Comparison of ENCODE assay signal across 9 cellular contexts in genomic region chr3:17032407-17033034, GRCh38.
DNase-seq lines count a peak whose midpoint lies in the region; TF ChIP-seq lines count a peak whose summit lies in the region.
"Had no signal": no experiment of that assay in that cellular context is flagged by ENCODE, and none has a peak within 500 bp of the region (broad histone marks: within the 10 kb centered on the region; RNA-seq: fewer than 3 reads in every experiment).

No MANE protein-coding gene starts in this region.

- H3K4me3 Mint-ChIP-seq in MCF 10A (ENCODE audit: unreplicated experiment): no peak overlapping the region
- H3K4me3 Mint-ChIP-seq: CD4-positive, CD25-positive, alpha-beta regulatory T cell had no signal

- H3K4me3 ChIP-seq in uterus: no peak overlapping the region
- H3K4me3 ChIP-seq in effector memory CD4-positive, alpha-beta T cell (ENCODE audit: insufficient read depth, low read depth, low read length, poor library complexity, severe bottlenecking): no peak overlapping the region

- H3K27ac Mint-ChIP-seq in MCF 10A (ENCODE audit: low read depth, unreplicated experiment): no peak overlapping the region
- H3K27ac Mint-ChIP-seq: CD4-positive, CD25-positive, alpha-beta regulatory T cell had no signal

- no peaks in the 10 kb centered on the region for H3K4me1 ChIP-seq in uterus
- peaks cover 3% of the 10 kb centered on the region for H3K4me1 ChIP-seq in effector memory CD4-positive, alpha-beta T cell (ENCODE audit: control insufficient read depth, insufficient read depth, low read length, poor library complexity, severe bottlenecking)

- H3K27me3 ChIP-seq in uterus: no peaks in the 10 kb centered on the region
- no peaks in the 10 kb centered on the region for H3K27me3 ChIP-seq in effector memory CD4-positive, alpha-beta T cell (replicated peaks; ENCODE audit: control insufficient read depth, insufficient read depth, low read length, poor library complexity, severe bottlenecking)

- CTCF ChIA-PET in MCF 10A (lab: Yijun Ruan, JAX): interaction anchor here (0.6 to 2.3 kb wide), 16 partner anchors 10 to 433 kb away, joined by 3 to 13 read pairs (median 3); no protein-coding TSS in a partner anchor

- POLR2A ChIA-PET in MCF 10A (lab: Yijun Ruan, JAX): interaction anchor here (0.6 to 1.1 kb wide), 2 partner anchors 11 to 36 kb away, joined by 3 read pairs; no protein-coding TSS in a partner anchor

- BruUV-seq in MCF 10A (replicated peaks; lab: Mats Ljungman, UMichigan): no TSS peak

- no peaks in the 10 kb centered on the region for H3K36me3 ChIP-seq in uterus
- H3K36me3 ChIP-seq in effector memory CD4-positive, alpha-beta T cell (ENCODE audit: control insufficient read depth, insufficient read depth, low read length): no peaks in the 10 kb centered on the region

- H3K9me3 ChIP-seq in uterus: no peaks in the 10 kb centered on the region
- no peaks in the 10 kb centered on the region for H3K9me3 ChIP-seq in effector memory CD4-positive, alpha-beta T cell (ENCODE audit: control insufficient read depth, low read length)

- DNase-seq in NCI-H2081 (lab: John Stamatoyannopoulos, UW) (peak; percentile 10 to 52), NCI-H2081 treated with DMSO at 0.1 percent for 48 hours (lab: John Stamatoyannopoulos, UW) (no peak), NAMALWA (ENCODE audit: low spot score) (peak; percentile 43), MCF 10A (ENCODE audit: unreplicated experiment) (peak; percentile 42), kidney tubule cell (ENCODE audit: low spot score) (peak; percentile 42), uterus (no peak), T-helper 9 cell (no peak)
- no peak for DNase-seq in effector memory CD4-positive, alpha-beta T cell
- DNase-seq: CD4-positive, CD25-positive, alpha-beta regulatory T cell had no signal

- H3K27ac ChIP-seq in uterus: no peak overlapping the region
- H3K27ac ChIP-seq in effector memory CD4-positive, alpha-beta T cell (ENCODE audit: insufficient read depth, low read length, poor library complexity, severe bottlenecking): no peak overlapping the region

- no peaks in the 10 kb centered on the region for H3K9me3 Mint-ChIP-seq in MCF 10A (ENCODE audit: unreplicated experiment)
- H3K9me3 Mint-ChIP-seq: CD4-positive, CD25-positive, alpha-beta regulatory T cell had no signal

- intact Hi-C loops in MCF 10A (cut with micrococcal nuclease): loop anchor here (1.0 to 10.0 kb wide), 2 partner anchors 208 to 431 kb away; no protein-coding TSS in a partner anchor
- intact Hi-C loops in uterus (cut with DNase I; ENCODE audit: low total_unique reads): no loop called here

- no peaks in the 10 kb centered on the region for H3K36me3 Mint-ChIP-seq in MCF 10A (ENCODE audit: insufficient read depth, unreplicated experiment)

- TF ChIP-seq CTCF in MCF 10A (IDR thresholded peaks at IDR 0.05; ENCODE audit: unreplicated experiment) (peak; percentile 48), uterus (IDR thresholded peaks at IDR 0.05) (peak; percentile 54 to 70 (median 62))

- peaks cover 9% of the 10 kb centered on the region for H3K4me1 Mint-ChIP-seq in MCF 10A (ENCODE audit: insufficient read depth, unreplicated experiment)

- no peak for TF ChIP-seq POLR2A in uterus (IDR thresholded peaks at IDR 0.05)

- no peaks in the 10 kb centered on the region for H3K27me3 Mint-ChIP-seq in MCF 10A (ENCODE audit: insufficient read depth, unreplicated experiment)
- H3K27me3 Mint-ChIP-seq: CD4-positive, CD25-positive, alpha-beta regulatory T cell had no signal

Comparison
In these comparisons a context has a peak if more than half of its experiments do, and no peak if none do; other contexts are left out.
1. DNase-seq: peak in NCI-H2081 (2 of 2), NAMALWA (single experiment), MCF 10A (single experiment) and kidney tubule cell (single experiment); none in NCI-H2081 treated with DMSO at 0.1 percent for 48 hours (single experiment), uterus (0 of 2), T-helper 9 cell (single experiment) and effector memory CD4-positive, alpha-beta T cell (0 of 3).